Comparison of ENCODE assay signal across 15 cellular contexts in the genomic region with DNA sequence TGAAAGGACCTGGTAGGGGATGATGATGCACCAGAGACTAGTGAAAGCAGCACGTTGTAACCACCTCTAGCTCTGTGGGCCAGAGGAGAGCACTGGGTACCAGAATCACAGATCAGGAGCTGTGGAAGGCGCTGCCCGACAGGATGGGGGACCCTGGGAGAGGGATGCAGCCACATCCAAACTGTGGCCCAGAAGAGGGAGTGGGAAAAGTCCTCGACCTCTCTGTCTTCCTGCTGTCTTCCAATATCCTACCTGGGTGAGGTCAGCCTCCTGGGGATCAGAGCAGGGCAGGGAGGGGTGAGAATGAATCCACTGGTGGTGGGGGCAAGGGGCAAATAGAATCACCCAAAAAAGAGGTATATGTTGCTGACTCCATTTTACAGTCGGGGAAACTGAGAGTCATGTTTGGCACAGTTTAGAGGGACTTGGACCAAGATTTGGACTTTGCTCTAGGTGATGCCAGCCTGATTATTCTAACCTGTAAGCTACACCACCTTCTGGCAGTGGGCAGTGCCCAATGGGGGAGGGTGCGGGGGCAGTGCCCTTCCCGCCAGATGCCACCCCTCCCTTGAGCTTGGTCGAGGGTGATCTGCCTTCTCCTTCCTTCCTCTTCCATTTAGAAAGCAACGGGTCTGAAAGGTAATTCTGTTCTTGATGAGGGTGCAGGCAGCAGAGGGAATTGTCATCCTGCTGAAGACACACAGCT.
A peak's percentile ranks its signal among the peaks of the same experiment; 100 is the strongest.
DNase-seq lines count a peak whose midpoint lies in the region; ATAC-seq and TF ChIP-seq lines count a peak whose summit lies in the region.
"Had no signal": no experiment of that assay in that cellular context is flagged by ENCODE, and none has a peak within 500 bp of the region (broad histone marks: within the 10 kb centered on the region; RNA-seq: fewer than 3 reads in every experiment).

No MANE protein-coding gene starts in this region.

- H3K4me3 ChIP-seq in mucosa of stomach (ENCODE audit: low read length) (no peak overlapping the region), lower lobe of right lung (no peak overlapping the region)

- no peak overlapping the region for H3K27ac ChIP-seq in lower lobe of right lung

- TF ChIP-seq CTCF in chondrocyte (IDR thresholded peaks at IDR 0.05) (no peak), type B pancreatic cell (conservative IDR thresholded peaks at IDR 0.05) (no peak), lower lobe of right lung (IDR thresholded peaks at IDR 0.05) (no peak)

- DNase-seq in activated T-cell treated with anti-CD3 and anti-CD28 coated beads, Interleukin-2, amount 50 U/mL, for 72 hours = no peak
- DNase-seq in activated T-cell treated with anti-CD3 and anti-CD28 coated beads, Interleukin-2, amount 50 U/mL, for 4 hours = no peak
- DNase-seq in chondrocyte (ENCODE audit: low spot score) (peak; percentile 66), type B pancreatic cell (ENCODE audit: extremely low spot score, unreplicated experiment) (no peak), lower lobe of right lung (no peak)
- no peak for DNase-seq in activated naive CD4-positive, alpha-beta T cell treated with anti-CD3 and anti-CD28 coated beads, Interleukin-2, amount 50 U/mL, for 72 hours (ENCODE audit: low spot score in 2 of 2)
- no peak for DNase-seq in stimulated activated CD4-positive, alpha-beta T cell treated with anti-CD3 and anti-CD28 coated beads, Interleukin-15, amount 100 ng/mL, for 24 hours
- DNase-seq: activated CD4-positive, alpha-beta T cell treated with anti-CD3 and anti-CD28 coated beads, Interleukin-2, amount 50 U/mL, for 1 hour; amygdala; erythroblast; KG1; NCI-H2171; psoas muscle; SHP77 had no signal

- no peak overlapping the region for H3K27ac Mint-ChIP-seq in activated T-cell treated with anti-CD3 and anti-CD28 coated beads, Interleukin-2, amount 50 U/mL, for 72 hours
- peak overlapping the region; percentile 99 for H3K27ac Mint-ChIP-seq in chondrocyte (ENCODE audit: unreplicated experiment)
- peak overlapping the region; percentile 45 for H3K27ac Mint-ChIP-seq in type B pancreatic cell
- peak overlapping the region in 1 of 2 donors; percentile 90 for H3K27ac Mint-ChIP-seq in activated naive CD4-positive, alpha-beta T cell treated with anti-CD3 and anti-CD28 coated beads, Interleukin-2, amount 50 U/mL, for 72 hours

- no peaks in the 10 kb centered on the region for H3K9me3 ChIP-seq in mucosa of stomach (ENCODE audit: control insufficient read depth, low read length)
- H3K9me3 ChIP-seq in lower lobe of right lung = no peaks in the 10 kb centered on the region
- H3K9me3 ChIP-seq: psoas muscle had no signal

- H3K9me3 Mint-ChIP-seq in activated T-cell treated with anti-CD3 and anti-CD28 coated beads, Interleukin-2, amount 50 U/mL, for 72 hours = no peaks in the 10 kb centered on the region
- H3K9me3 Mint-ChIP-seq in activated T-cell treated with anti-CD3 and anti-CD28 coated beads, Interleukin-2, amount 50 U/mL, for 4 hours = no peaks in the 10 kb centered on the region
- H3K9me3 Mint-ChIP-seq in chondrocyte (ENCODE audit: low read depth) = no peaks in the 10 kb centered on the region
- H3K9me3 Mint-ChIP-seq in type B pancreatic cell = no peaks in the 10 kb centered on the region
- no peaks in the 10 kb centered on the region for H3K9me3 Mint-ChIP-seq in activated naive CD4-positive, alpha-beta T cell treated with anti-CD3 and anti-CD28 coated beads, Interleukin-2, amount 50 U/mL, for 72 hours

- peaks cover 0 to 2% of the 10 kb centered on the region in 2 donors for H3K36me3 Mint-ChIP-seq in activated T-cell treated with anti-CD3 and anti-CD28 coated beads, Interleukin-2, amount 50 U/mL, for 72 hours (ENCODE audit: insufficient read depth in 2 of 2)
- H3K36me3 Mint-ChIP-seq in activated T-cell treated with anti-CD3 and anti-CD28 coated beads, Interleukin-2, amount 50 U/mL, for 4 hours (ENCODE audit: insufficient read depth) = no peaks in the 10 kb centered on the region
- H3K36me3 Mint-ChIP-seq in chondrocyte (ENCODE audit: low read depth) (no peaks in the 10 kb centered on the region), type B pancreatic cell (no peaks in the 10 kb centered on the region)
- no peaks in the 10 kb centered on the region for H3K36me3 Mint-ChIP-seq in activated naive CD4-positive, alpha-beta T cell treated with anti-CD3 and anti-CD28 coated beads, Interleukin-2, amount 50 U/mL, for 72 hours

- H3K36me3 ChIP-seq in mucosa of stomach (ENCODE audit: control insufficient read depth, insufficient read depth, low read length) (no peaks in the 10 kb centered on the region), lower lobe of right lung (no peaks in the 10 kb centered on the region)

- H3K4me1 Mint-ChIP-seq in activated T-cell treated with anti-CD3 and anti-CD28 coated beads, Interleukin-2, amount 50 U/mL, for 72 hours (ENCODE audit: low read depth) = peaks cover 95% of the 10 kb centered on the region
- peaks cover 31% of the 10 kb centered on the region for H3K4me1 Mint-ChIP-seq in activated T-cell treated with anti-CD3 and anti-CD28 coated beads, Interleukin-2, amount 50 U/mL, for 4 hours (ENCODE audit: low read depth)
- H3K4me1 Mint-ChIP-seq in chondrocyte (ENCODE audit: low read depth) (peaks cover 82% of the 10 kb centered on the region), type B pancreatic cell (ENCODE audit: unreplicated experiment) (peaks cover 71% of the 10 kb centered on the region)

- no peaks in the 10 kb centered on the region for H3K27me3 ChIP-seq in mucosa of stomach (ENCODE audit: control insufficient read depth, insufficient read depth, low read length)
- no peaks in the 10 kb centered on the region for H3K27me3 ChIP-seq in lower lobe of right lung (ENCODE audit: low read depth)

- peak overlapping the region; percentile 64 to 65 for H3K4me3 Mint-ChIP-seq in activated T-cell treated with anti-CD3 and anti-CD28 coated beads, Interleukin-2, amount 50 U/mL, for 72 hours
- H3K4me3 Mint-ChIP-seq in activated T-cell treated with anti-CD3 and anti-CD28 coated beads, Interleukin-2, amount 50 U/mL, for 4 hours = no peak overlapping the region
- no peak overlapping the region for H3K4me3 Mint-ChIP-seq in chondrocyte (ENCODE audit: unreplicated experiment)
- no peak overlapping the region for H3K4me3 Mint-ChIP-seq in type B pancreatic cell

- peaks cover 48% of the 10 kb centered on the region for H3K4me1 ChIP-seq in mucosa of stomach (ENCODE audit: control insufficient read depth, insufficient read depth, low read length)
- peaks cover 33% of the 10 kb centered on the region for H3K4me1 ChIP-seq in lower lobe of right lung

- ATAC-seq in activated T-cell treated with anti-CD3 and anti-CD28 coated beads, Interleukin-2, amount 50 U/mL, for 72 hours (replicated peaks in 1 of 2) = no peak
- ATAC-seq in activated T-cell treated with anti-CD3 and anti-CD28 coated beads, Interleukin-2, amount 50 U/mL, for 4 hours = no peak
- no peak for ATAC-seq in activated naive CD4-positive, alpha-beta T cell treated with anti-CD3 and anti-CD28 coated beads, Interleukin-2, amount 50 U/mL, for 72 hours
- ATAC-seq in lower lobe of right lung = no peak
- ATAC-seq: psoas muscle had no signal

- no peaks in the 10 kb centered on the region for H3K27me3 Mint-ChIP-seq in activated T-cell treated with anti-CD3 and anti-CD28 coated beads, Interleukin-2, amount 50 U/mL, for 72 hours (ENCODE audit: low read depth)
- H3K27me3 Mint-ChIP-seq in activated T-cell treated with anti-CD3 and anti-CD28 coated beads, Interleukin-2, amount 50 U/mL, for 4 hours (ENCODE audit: low read depth) = peaks cover 2% of the 10 kb centered on the region
- H3K27me3 Mint-ChIP-seq in chondrocyte (ENCODE audit: low read depth) (no peaks in the 10 kb centered on the region), type B pancreatic cell (no peaks in the 10 kb centered on the region)

- intact Hi-C loops in lower lobe of right lung (cut with DNase I) = no loop called here

- H3K9ac ChIP-seq in mucosa of stomach (ENCODE audit: low read length) = peak overlapping the region; percentile 68

Comparison
In these comparisons a context has a peak if more than half of its experiments do, and no peak if none do; other contexts are left out.
1. H3K4me3 Mint-ChIP-seq: peak in activated T-cell treated with anti-CD3 and anti-CD28 coated beads, Interleukin-2, amount 50 U/mL, for 72 hours (2 of 2); none in activated T-cell treated with anti-CD3 and anti-CD28 coated beads, Interleukin-2, amount 50 U/mL, for 4 hours (single experiment), chondrocyte (single experiment) and type B pancreatic cell (single experiment).